In the genomic region with DNA sequence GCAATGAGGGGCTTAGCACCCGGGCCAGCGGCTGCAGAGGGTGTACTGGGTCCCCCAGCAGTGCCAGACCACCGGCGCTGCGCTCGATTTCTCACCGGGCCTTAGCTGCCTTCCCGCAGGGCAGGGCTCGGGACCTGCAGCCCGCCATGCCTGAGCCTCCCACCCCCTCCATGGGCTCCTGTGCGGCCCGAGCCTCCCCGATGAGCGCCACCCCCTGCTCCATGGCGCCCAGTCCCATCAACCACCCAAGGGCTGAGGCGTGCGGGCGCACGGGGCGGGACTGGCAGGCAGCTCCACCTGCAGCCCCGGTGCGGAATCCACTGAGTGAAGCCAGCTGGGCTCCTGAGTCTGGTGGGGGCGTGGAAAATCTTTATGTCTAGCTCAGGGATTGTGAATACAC, we compare ENCODE assay signal across 6 cellular contexts. TPM values are rescaled to one million over a fixed set of nuclear protein-coding genes. Genes with fewer than 3 reads are reported as not detected.
"Had no signal": no experiment of that assay in that cellular context is flagged by ENCODE, and none has a peak within 500 bp of the region (broad histone marks: within the 10 kb centered on the region; RNA-seq: fewer than 3 reads in every experiment).

No MANE protein-coding gene starts in this region.

RNA-seq across cellular contexts. Expression of gene ALPP, which starts 12.1 kb away (rescaled TPM):
- total RNA-seq: LHCN-M2, OCI-LY7, Right ventricle myocardium inferior, SK-MEL-5 had no signal
- polyA plus RNA-seq: SK-N-SH had no signal

RNA-seq across cellular contexts. Expression of gene ALPG, which starts 40.2 kb away (rescaled TPM):
- total RNA-seq: LHCN-M2, MCF 10A, OCI-LY7, Right ventricle myocardium inferior, SK-MEL-5 had no signal
- polyA plus RNA-seq: SK-N-SH had no signal
